In the genomic region with DNA sequence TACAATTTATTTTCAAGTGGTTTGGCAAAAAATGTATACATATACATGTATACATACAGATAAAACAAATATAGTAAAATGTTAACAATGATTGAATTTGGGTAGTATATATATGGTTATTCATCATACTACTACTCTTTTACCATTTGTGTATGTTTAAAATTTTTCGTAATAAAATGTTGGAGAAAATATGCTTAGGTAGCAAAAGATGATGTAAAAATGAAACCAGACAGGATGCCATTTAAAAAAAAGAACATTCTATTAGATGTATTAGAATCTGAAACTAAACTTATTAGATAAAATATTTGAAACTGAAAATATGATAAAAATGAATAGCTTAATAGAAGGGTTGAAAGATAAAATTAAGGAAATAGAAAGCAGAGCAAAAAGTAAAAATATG, we compare ENCODE assay signal across 19 cellular contexts.
A peak's percentile ranks its signal among the peaks of the same experiment; 100 is the strongest.
DNase-seq lines count a peak whose midpoint lies in the region; ATAC-seq, FAIRE-seq and TF ChIP-seq lines count a peak whose summit lies in the region.
"Had no signal": no experiment of that assay in that cellular context is flagged by ENCODE, and none has a peak within 500 bp of the region (broad histone marks: within the 10 kb centered on the region; RNA-seq: fewer than 3 reads in every experiment).

No MANE protein-coding gene starts in this region.

- TF ChIP-seq CTCF in A549 (IDR thresholded peaks at IDR 0.05), result no peak
- no peak for TF ChIP-seq CTCF in HEK293 (tag by site-specific recombination; IDR thresholded peaks at IDR 0.05)

- POLR2A ChIA-PET in A549 (lab: Yijun Ruan, JAX) (no interaction called here), HEK293 (lab: Yijun Ruan, JAX) (interaction anchor here (0.7 kb wide), 1 partner anchor 415 kb away, joined by 3 read pairs; no protein-coding TSS in a partner anchor)

- H3K27me3 ChIP-seq in small intestine (ENCODE audit: control insufficient read depth in 2 of 2, insufficient read depth in 2 of 2, low read length in 2 of 2), result no peaks in the 10 kb centered on the region
- H3K27me3 ChIP-seq: BLaER1 had no signal

- 0 out of 3 replicates have a peak overlapping the region, but pooled peaks have one; percentile 20 for H3K4me2 ChIP-seq in A549
- H3K4me2 ChIP-seq: BLaER1, KMS-11 had no signal

- TF ChIP-seq RAD21 in A549 (conservative IDR thresholded peaks at IDR 0.05 in 1 of 2, IDR thresholded peaks at IDR 0.05 in 1 of 2), result no peak

- no peak for TF ChIP-seq POLR2A in A549 (IDR thresholded peaks at IDR 0.05; ENCODE audit: low read length)

- H3K9me3 ChIP-seq in A549, result no peaks in the 10 kb centered on the region
- H3K9me3 ChIP-seq in HEK293 (ENCODE audit: control insufficient read depth, insufficient read depth, low read depth, low read length), result no peaks in the 10 kb centered on the region
- H3K9me3 ChIP-seq in small intestine (ENCODE audit: control insufficient read depth, low read depth), result no peaks in the 10 kb centered on the region
- H3K9me3 ChIP-seq: BLaER1 had no signal

- FAIRE-seq in A549 (lab: Jason Lieb, UNC) (no peak), frontal cortex (lab: Jason Lieb, UNC) (peak; percentile 8), small intestine (lab: Jason Lieb, UNC) (peak; percentile 90)
- FAIRE-seq: GM12878, GM19239, H54, HTR-8/SVneo had no signal

- WGBS in A549 (ENCODE audit: missing lambda C conversion rate), result 0% methylated on average over 1 of the region's 1 CpG
- WGBS in small intestine, 3 donors, result 0 to 85% (median 30%) methylated on average over 1 of the region's 1 CpG

- H3K27ac ChIP-seq in A549 (no peak overlapping the region), HEK293 (ENCODE audit: extremely low read depth, low read depth, low read length) (no peak overlapping the region), small intestine (ENCODE audit: low read depth in 1 of 2, low read length in 1 of 2) (no peak overlapping the region)
- H3K27ac ChIP-seq: BLaER1, GM23248, KMS-11 had no signal

- ATAC-seq in A549 (no peak), HG03045 (IDR thresholded peaks at IDR 0.05; ENCODE audit: unreplicated experiment) (no peak)
- no peak for ATAC-seq in stimulated activated naive CD8-positive, alpha-beta T cell treated with anti-CD3 and anti-CD28 coated beads, Interleukin-15, Interleukin-2, amounts not matched to agents 100 U/mL and 50 U/mL, for 24 hours
- ATAC-seq: CD8-positive, alpha-beta T cell; GM12878 had no signal

- H3K36me3 ChIP-seq in HEK293 (ENCODE audit: control insufficient read depth in 2 of 2, insufficient read depth in 1 of 2, low read length in 2 of 2) (no peaks in the 10 kb centered on the region), small intestine (ENCODE audit: control insufficient read depth in 2 of 2, insufficient read depth in 2 of 2, low read length in 2 of 2) (no peaks in the 10 kb centered on the region)
- H3K36me3 ChIP-seq: BLaER1 had no signal

- CTCF ChIA-PET in A549 (lab: Yijun Ruan, JAX) (interaction anchor here (0.7 kb wide), 1 partner anchor 680 kb away, joined by 3 read pairs; no protein-coding TSS in a partner anchor), HEK293 (lab: Yijun Ruan, JAX) (no interaction called here)

- H3K4me1 ChIP-seq in A549 (no peaks in the 10 kb centered on the region), HEK293 (ENCODE audit: control insufficient read depth, insufficient read depth, low read length) (no peaks in the 10 kb centered on the region), small intestine (ENCODE audit: control insufficient read depth in 2 of 2, insufficient read depth in 1 of 2, low read depth in 1 of 2, low read length in 1 of 2) (no peaks in the 10 kb centered on the region)
- H3K4me1 ChIP-seq: BLaER1 had no signal

- H3K4me3 ChIP-seq in A549 (no peak overlapping the region), HEK293 (ENCODE audit: low read depth, low read length) (no peak overlapping the region), small intestine (ENCODE audit: low read depth in 1 of 2, low read length in 2 of 2) (no peak overlapping the region)
- H3K4me3 ChIP-seq: BLaER1, GM12878, GM23248 had no signal

- DNase-seq in A549 (ENCODE audit: low read depth in 1 of 2, low spot score in 1 of 2) (no peak), frontal cortex (ENCODE audit: low spot score in 2 of 2) (no peak), small intestine (no peak)
- DNase-seq in stimulated activated CD4-positive, alpha-beta T cell treated with anti-CD3 and anti-CD28 coated beads, Interleukin-2, amount 100 ng/mL, for 24 hours, result no peak
- no peak for DNase-seq in stimulated activated naive CD8-positive, alpha-beta T cell treated with anti-CD3 and anti-CD28 coated beads, Interleukin-15, Interleukin-2, amounts not matched to agents 100 U/mL and 50 U/mL, for 24 hours
- DNase-seq: Calu3; CD8-positive, alpha-beta T cell; DMS79 treated with DMSO at 0.1 percent for 48 hours; GM23248; HCEC 1CT; HFFc6 had no signal

- TF ChIP-seq EP300 in A549 (IDR thresholded peaks at IDR 0.05), result no peak

TF ChIP-seq in A549, 52 proteins besides CTCF, POLR2A, EP300 and RAD21 (continues in another document):
- no peak for TF ChIP-seq KDM1A (IDR thresholded peaks at IDR 0.05; ENCODE audit: low read depth)
- TF ChIP-seq POLR2AphosphoS2 (conservative IDR thresholded peaks at IDR 0.05; ENCODE audit: low read length), result no peak
- no peak for TF ChIP-seq CHD2 (IDR thresholded peaks at IDR 0.05; ENCODE audit: low read length, partially characterized antibody)
- TF ChIP-seq TFCP2L1 (CRISPR knock-in tag; IDR thresholded peaks at IDR 0.05), result no peak
- no peak for TF ChIP-seq ESRRA (IDR thresholded peaks at IDR 0.05; ENCODE audit: borderline replicate concordance, low read length)
- no peak for TF ChIP-seq RFX5 (IDR thresholded peaks at IDR 0.05)
- no peak for TF ChIP-seq EHMT2 (IDR thresholded peaks at IDR 0.05; ENCODE audit: low read depth)
- TF ChIP-seq, protein P1, sequence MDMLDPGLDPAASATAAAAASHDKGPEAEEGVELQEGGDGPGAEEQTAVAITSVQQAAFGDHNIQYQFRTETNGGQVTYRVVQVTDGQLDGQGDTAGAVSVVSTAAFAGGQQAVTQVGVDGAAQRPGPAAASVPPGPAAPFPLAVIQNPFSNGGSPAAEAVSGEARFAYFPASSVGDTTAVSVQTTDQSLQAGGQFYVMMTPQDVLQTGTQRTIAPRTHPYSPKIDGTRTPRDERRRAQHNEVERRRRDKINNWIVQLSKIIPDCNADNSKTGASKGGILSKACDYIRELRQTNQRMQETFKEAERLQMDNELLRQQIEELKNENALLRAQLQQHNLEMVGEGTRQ (IDR thresholded peaks at IDR 0.05), result no peak
- no peak for TF ChIP-seq FOXS1 (CRISPR knock-in tag; IDR thresholded peaks at IDR 0.05)
- no peak for TF ChIP-seq PHF8 (IDR thresholded peaks at IDR 0.05; ENCODE audit: borderline replicate concordance, low read depth)
- TF ChIP-seq, protein P2, sequence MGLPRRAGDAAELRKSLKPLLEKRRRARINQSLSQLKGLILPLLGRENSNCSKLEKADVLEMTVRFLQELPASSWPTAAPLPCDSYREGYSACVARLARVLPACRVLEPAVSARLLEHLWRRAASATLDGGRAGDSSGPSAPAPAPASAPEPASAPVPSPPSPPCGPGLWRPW (IDR thresholded peaks at IDR 0.05), result no peak
- no peak for TF ChIP-seq KDM5A (IDR thresholded peaks at IDR 0.05)
- TF ChIP-seq HDAC2 (IDR thresholded peaks at IDR 0.05), result no peak
- TF ChIP-seq BHLHE40 (IDR thresholded peaks at IDR 0.05; ENCODE audit: low read depth, low read length), result no peak
- no peak for TF ChIP-seq CEBPB (IDR thresholded peaks at IDR 0.05)
- no peak for TF ChIP-seq TP53 (CRISPR knock-in tag; IDR thresholded peaks at IDR 0.05)
- no peak for TF ChIP-seq NPAS2 (CRISPR knock-in tag; IDR thresholded peaks at IDR 0.05; ENCODE audit: borderline replicate concordance)

TF ChIP-seq in HEK293, 187 proteins besides CTCF, POLR2A, EP300 and RAD21 (continues in another document):
- no peak for TF ChIP-seq ZNF280D (tag by site-specific recombination; IDR thresholded peaks at IDR 0.05)
- TF ChIP-seq ZNF561 (tag by site-specific recombination; IDR thresholded peaks at IDR 0.05; ENCODE audit: borderline replicate concordance), result no peak
- TF ChIP-seq EGR2 (tag by site-specific recombination; IDR thresholded peaks at IDR 0.05; ENCODE audit: low read depth), result no peak
- no peak for TF ChIP-seq ZNF311 (tag by site-specific recombination; IDR thresholded peaks at IDR 0.05; ENCODE audit: borderline replicate concordance)
